ENCODE assay signal across 9 cellular contexts in genomic region chr2:75607988-75608683, GRCh38. TPM values are rescaled to one million over a fixed set of nuclear protein-coding genes. Genes with fewer than 3 reads are reported as not detected.
DNase-seq lines count a peak whose midpoint lies in the region; ATAC-seq and TF ChIP-seq lines count a peak whose summit lies in the region.
"Had no signal": no experiment of that assay in that cellular context is flagged by ENCODE, and none has a peak within 500 bp of the region (broad histone marks: within the 10 kb centered on the region; RNA-seq: fewer than 3 reads in every experiment).

No MANE protein-coding gene starts in this region.

- H3K79me2 ChIP-seq in SK-N-SH (ENCODE audit: insufficient read depth) = peaks cover 4% of the 10 kb centered on the region; the same call in 1 of the 2 replicates

- no peak for TF ChIP-seq POLR2A in spleen (IDR thresholded peaks at IDR 0.05)

- 82% methylated on average over 7 of the region's 7 CpGs for WGBS in SK-N-SH (ENCODE audit: low lambda C conversion rate)
- WGBS in spleen, 5 donors = 50 to 58% (median 57%) methylated on average over 7 of the region's 7 CpGs
- WGBS in aorta, 2 donors = 51 to 55% methylated on average over 7 of the region's 7 CpGs

- H3K9me3 ChIP-seq in SK-N-SH (no peaks in the 10 kb centered on the region), spleen (no peaks in the 10 kb centered on the region), aorta (ENCODE audit: control insufficient read depth, low read length) (no peaks in the 10 kb centered on the region)
- H3K9me3 ChIP-seq: Peyer's patch had no signal

- peaks cover 35% of the 10 kb centered on the region for H3F3A ChIP-seq in SK-N-SH (replicated peaks; ENCODE audit: insufficient read depth)

- H4K20me1 ChIP-seq in SK-N-SH (ENCODE audit: insufficient read depth) = no peaks in the 10 kb centered on the region

- no peak for DNase-seq in SK-N-SH
- DNase-seq in SW480 (ENCODE audit: low spot score) = peak; percentile 66
- peak; percentile 41 for DNase-seq in iPS-NIHi11 (ENCODE audit: low spot score)
- DNase-seq in spleen = no peak
- DNase-seq in aorta = no peak

- peaks cover 8 to 50% of the 10 kb centered on the region in 2 experiments for H3K4me1 ChIP-seq in SK-N-SH (ENCODE audit: control insufficient read depth in 1 of 2, insufficient read depth in 2 of 2, low read depth in 1 of 2, low read length in 1 of 2)
- peaks cover 0 to 9% (median 7%) of the 10 kb centered on the region in 6 donors for H3K4me1 ChIP-seq in spleen
- no peaks in the 10 kb centered on the region for H3K4me1 ChIP-seq in aorta (ENCODE audit: control insufficient read depth in 1 of 2, insufficient read depth in 2 of 2, low read length in 2 of 2)

- ATAC-seq in SK-N-SH treated with all-trans-retinoic acid at 6 μM for 48 hours = no peak
- ATAC-seq in HG03520 (IDR thresholded peaks at IDR 0.05; ENCODE audit: unreplicated experiment) = no peak
- ATAC-seq in GM19324 (IDR thresholded peaks at IDR 0.05; ENCODE audit: low FRiP score, unreplicated experiment) = no peak
- ATAC-seq in aorta (ENCODE audit: low FRiP score) = no peak

- no peak for TF ChIP-seq EP300 in SK-N-SH (IDR thresholded peaks at IDR 0.05; ENCODE audit: borderline replicate concordance in 1 of 2, low read depth in 1 of 2, low read length in 1 of 2)

- H3K36me3 ChIP-seq in SK-N-SH (replicated peaks in 1 of 2; ENCODE audit: control insufficient read depth in 1 of 2, insufficient read depth in 2 of 2, low read length in 1 of 2) (no peaks in the 10 kb centered on the region), spleen (no peaks in the 10 kb centered on the region), aorta (ENCODE audit: control insufficient read depth in 1 of 2, insufficient read depth in 2 of 2, low read length in 1 of 2) (no peaks in the 10 kb centered on the region)
- H3K36me3 ChIP-seq: Peyer's patch had no signal

- TF ChIP-seq CTCF in SK-N-SH (IDR thresholded peaks at IDR 0.05) (no peak), spleen (IDR thresholded peaks at IDR 0.05 in 8 of 11, conservative IDR thresholded peaks at IDR 0.05 in 3 of 11) (no peak)

- CTCF ChIA-PET in SK-N-SH (lab: Yijun Ruan, JAX) = interaction anchor here (0.5 to 3.6 kb wide), 55 partner anchors 8 to 1901 kb away, joined by 3 to 238 read pairs (median 5); partner anchors contain the start of gene EVA1A

- no peak for TF ChIP-seq RAD21 in SK-N-SH (IDR thresholded peaks at IDR 0.05; ENCODE audit: low read length)

- peak overlapping the region; percentile 59; the same call in 1 of the 2 replicates for H3K4me2 ChIP-seq in SK-N-SH

- H3K4me3 ChIP-seq in SK-N-SH (ENCODE audit: low read depth in 2 of 2, low read length in 1 of 2) (no peak overlapping the region), spleen (no peak overlapping the region), aorta (ENCODE audit: low read length in 2 of 2) (no peak overlapping the region)

- peak overlapping the region; percentile 57; the same call in 1 of the 2 replicates for H2AFZ ChIP-seq in SK-N-SH (ENCODE audit: low read depth)

- intact Hi-C loops in spleen (cut with DNase I; ENCODE audit: low total_unique reads) = loop anchor here (5.0 kb wide), 1 partner anchor 146 kb away; no protein-coding TSS in a partner anchor
- intact Hi-C loops in aorta (cut with DNase I) = no loop called here

- no peaks in the 10 kb centered on the region for H3K9me2 ChIP-seq in SK-N-SH

- H3K27me3 ChIP-seq in SK-N-SH (ENCODE audit: insufficient read depth) (no peaks in the 10 kb centered on the region), spleen (replicated peaks in 1 of 7) (peaks cover 0 to 58% (median 12%) of the 10 kb centered on the region in 7 donors), aorta (ENCODE audit: control insufficient read depth in 1 of 2, insufficient read depth in 2 of 2, low read length in 1 of 2) (peaks cover 0 to 2% of the 10 kb centered on the region in 2 donors)
- H3K27me3 ChIP-seq: Peyer's patch had no signal

- POLR2A ChIA-PET in SK-N-SH (lab: Yijun Ruan, JAX) = interaction anchor here (0.5 kb wide), 1 partner anchor 56 kb away, joined by 3 read pairs; no protein-coding TSS in a partner anchor

- peak overlapping the region in 1 of 2 experiments; percentile 92; a peak in 2 of 4 replicates for H3K27ac ChIP-seq in SK-N-SH (ENCODE audit: low read depth in 2 of 2, low read length in 1 of 2)
- peak overlapping the region in 6 of 8 donors; percentile 26 to 67 (median 59) for H3K27ac ChIP-seq in spleen
- no peak overlapping the region for H3K27ac ChIP-seq in aorta (ENCODE audit: low read depth in 1 of 2, low read length in 2 of 2)

- no peak overlapping the region for H3K9ac ChIP-seq in SK-N-SH

TF ChIP-seq in SK-N-SH, 30 proteins besides CTCF, POLR2A, EP300 and RAD21 (continues in another document):
- no peak for TF ChIP-seq YY1 (IDR thresholded peaks at IDR 0.05; ENCODE audit: low read depth)
- TF ChIP-seq JUND (IDR thresholded peaks at IDR 0.05) = no peak
- no peak for TF ChIP-seq FOXJ3 (CRISPR knock-in tag; IDR thresholded peaks at IDR 0.05)
- TF ChIP-seq IRF3 (IDR thresholded peaks at IDR 0.05; ENCODE audit: low read depth, low read length) = no peak
- no peak for TF ChIP-seq ZBTB33 (IDR thresholded peaks at IDR 0.05; ENCODE audit: borderline replicate concordance, low read depth)

TF ChIP-seq in SK-N-SH treated with all-trans-retinoic acid at 6 μM for 48 hours, 23 proteins besides CTCF, POLR2A, EP300 and RAD21 (continues in another document):
- TF ChIP-seq ZNF8 (CRISPR knock-in tag; IDR thresholded peaks at IDR 0.05) (no peak), PATZ1 (CRISPR knock-in tag; IDR thresholded peaks at IDR 0.05; ENCODE audit: borderline replicate concordance) (no peak), GLIS3 (CRISPR knock-in tag; IDR thresholded peaks at IDR 0.05) (no peak), ZFP30 (CRISPR knock-in tag; IDR thresholded peaks at IDR 0.05) (no peak), ZNF565 (CRISPR knock-in tag; conservative IDR thresholded peaks at IDR 0.05; ENCODE audit: low read depth) (no peak), BACH2 (CRISPR knock-in tag; IDR thresholded peaks at IDR 0.05; ENCODE audit: borderline replicate concordance) (no peak), TCF4 (CRISPR knock-in tag; IDR thresholded peaks at IDR 0.05; ENCODE audit: borderline replicate concordance) (no peak), TOX (CRISPR knock-in tag; IDR thresholded peaks at IDR 0.05; ENCODE audit: borderline replicate concordance) (no peak), RARB (CRISPR knock-in tag; IDR thresholded peaks at IDR 0.05) (no peak), ESRRG (CRISPR knock-in tag; IDR thresholded peaks at IDR 0.05) (no peak), ZC3H10 (CRISPR knock-in tag; IDR thresholded peaks at IDR 0.05) (no peak), ISL1 (CRISPR knock-in tag; IDR thresholded peaks at IDR 0.05) (no peak)
- TF ChIP-seq, protein P1, sequence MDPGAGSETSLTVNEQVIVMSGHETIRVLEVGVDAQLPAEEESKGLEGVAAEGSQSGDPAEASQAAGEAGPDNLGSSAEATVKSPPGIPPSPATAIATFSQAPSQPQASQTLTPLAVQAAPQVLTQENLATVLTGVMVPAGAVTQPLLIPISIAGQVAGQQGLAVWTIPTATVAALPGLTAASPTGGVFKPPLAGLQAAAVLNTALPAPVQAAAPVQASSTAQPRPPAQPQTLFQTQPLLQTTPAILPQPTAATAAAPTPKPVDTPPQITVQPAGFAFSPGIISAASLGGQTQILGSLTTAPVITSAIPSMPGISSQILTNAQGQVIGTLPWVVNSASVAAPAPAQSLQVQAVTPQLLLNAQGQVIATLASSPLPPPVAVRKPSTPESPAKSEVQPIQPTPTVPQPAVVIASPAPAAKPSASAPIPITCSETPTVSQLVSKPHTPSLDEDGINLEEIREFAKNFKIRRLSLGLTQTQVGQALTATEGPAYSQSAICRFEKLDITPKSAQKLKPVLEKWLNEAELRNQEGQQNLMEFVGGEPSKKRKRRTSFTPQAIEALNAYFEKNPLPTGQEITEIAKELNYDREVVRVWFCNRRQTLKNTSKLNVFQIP (CRISPR knock-in tag; IDR thresholded peaks at IDR 0.05; ENCODE audit: borderline replicate concordance, low read depth) = no peak
- TF ChIP-seq, protein P2, sequence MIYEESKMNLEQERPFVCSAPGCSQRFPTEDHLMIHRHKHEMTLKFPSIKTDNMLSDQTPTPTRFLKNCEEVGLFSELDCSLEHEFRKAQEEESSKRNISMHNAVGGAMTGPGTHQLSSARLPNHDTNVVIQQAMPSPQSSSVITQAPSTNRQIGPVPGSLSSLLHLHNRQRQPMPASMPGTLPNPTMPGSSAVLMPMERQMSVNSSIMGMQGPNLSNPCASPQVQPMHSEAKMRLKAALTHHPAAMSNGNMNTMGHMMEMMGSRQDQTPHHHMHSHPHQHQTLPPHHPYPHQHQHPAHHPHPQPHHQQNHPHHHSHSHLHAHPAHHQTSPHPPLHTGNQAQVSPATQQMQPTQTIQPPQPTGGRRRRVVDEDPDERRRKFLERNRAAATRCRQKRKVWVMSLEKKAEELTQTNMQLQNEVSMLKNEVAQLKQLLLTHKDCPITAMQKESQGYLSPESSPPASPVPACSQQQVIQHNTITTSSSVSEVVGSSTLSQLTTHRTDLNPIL (CRISPR knock-in tag; IDR thresholded peaks at IDR 0.05; ENCODE audit: low read depth) = no peak

RNA-seq across cellular contexts. Expression of gene MRPL19, which starts 38.4 kb away (rescaled TPM):
- polyA plus RNA-seq in SK-N-SH (2012; rRNA removed) = 15.4 and 18.5 TPM in 2 replicates
- polyA plus RNA-seq in SK-N-SH (2012; cell fraction: cytosol; rRNA removed) = 24.7 and 39.6 TPM in 2 replicates
- polyA plus RNA-seq in SK-N-SH (2012; cell fraction: nucleus; rRNA removed) = 8.2 and 8.3 TPM in 2 replicates
- 10 to 100 TPM; 24.5 to 39.6 (median 33.6) TPM for total RNA-seq in spleen
- 10 to 100 TPM; 11.5 to 20.3 (median 13.7) TPM for polyA plus RNA-seq in spleen
- 10 to 100 TPM; 33.2 to 40.6 TPM for total RNA-seq in aorta
- 10 to 100 TPM; 15.7 to 19.4 TPM for polyA plus RNA-seq in aorta

RNA-seq across cellular contexts. Expression of gene EVA1A, which starts 47.4 kb away (rescaled TPM):
- polyA plus RNA-seq in SK-N-SH (2012; rRNA removed) (79.0 and 93.0 TPM in 2 replicates), spleen (10 to 100 TPM in 2 of 3 donors, 1 to 10 TPM in 1; 6.2 to 13.7 (median 11.7) TPM), aorta (1 to 10 TPM in 1 of 2 donors, under 1 TPM in 1; 0.82 to 6.0 TPM)
- 54.3 and 67.8 TPM in 2 replicates for polyA plus RNA-seq in SK-N-SH (2012; cell fraction: cytosol; rRNA removed)
- polyA plus RNA-seq in SK-N-SH (2012; cell fraction: nucleus; rRNA removed) = 76.0 and 133 TPM in 2 replicates
- total RNA-seq in spleen (10 to 100 TPM; 10.6 to 30.3 (median 15.7) TPM), aorta (1 to 10 TPM; 1.7 to 3.1 TPM)

Comparison
In these comparisons a context has a peak if more than half of its experiments do, and no peak if none do; other contexts are left out.
1. DNase-seq: peak in SW480 (single experiment) and iPS-NIHi11 (single experiment); none in SK-N-SH (single experiment), spleen (single experiment) and aorta (0 of 2).
2. H3K27ac ChIP-seq: peak in spleen (6 of 8); none in aorta (0 of 2).